8 cellular contexts compared by ENCODE assay signal in genomic region chr17:6413073-6413472, GRCh38. TPM values are rescaled to one million over a fixed set of nuclear protein-coding genes. Genes with fewer than 3 reads are reported as not detected.
A peak's percentile ranks its signal among the peaks of the same experiment; 100 is the strongest.
DNase-seq lines count a peak whose midpoint lies in the region; ATAC-seq and TF ChIP-seq lines count a peak whose summit lies in the region.

No MANE protein-coding gene starts in this region.

- H3K36me3 ChIP-seq in left ventricle myocardium inferior, result no peaks in the 10 kb centered on the region

- ATAC-seq in Right ventricle myocardium inferior (no peak), GM21390 (IDR thresholded peaks at IDR 0.05; ENCODE audit: unreplicated experiment) (no peak), GM18907 (IDR thresholded peaks at IDR 0.05; ENCODE audit: unreplicated experiment) (no peak)

- no peaks in the 10 kb centered on the region for H3K4me1 ChIP-seq in left ventricle myocardium inferior

- no peak overlapping the region for H3K4me3 ChIP-seq in left ventricle myocardium inferior

- peak; percentile 49 for TF ChIP-seq CTCF in left ventricle myocardium inferior (IDR thresholded peaks at IDR 0.05; ENCODE audit: borderline replicate concordance)

- intact Hi-C loops in left ventricle myocardium inferior (cut with micrococcal nuclease), result no loop called here
- intact Hi-C loops in Right ventricle myocardium inferior (cut with DNase I), result loop anchor here (10.0 kb wide), 1 partner anchor 348 kb away; no protein-coding TSS in a partner anchor

- H3K9me3 ChIP-seq in left ventricle myocardium inferior (replicated peaks), result no peaks in the 10 kb centered on the region

- H3K27me3 ChIP-seq in left ventricle myocardium inferior (ENCODE audit: low read depth), result peaks cover 54% of the 10 kb centered on the region

- no peak for DNase-seq in left ventricle myocardium inferior
- no peak for DNase-seq in Right ventricle myocardium inferior (ENCODE audit: missing footprints)
- peak; percentile 35 for DNase-seq in NCI-H2171 (lab: John Stamatoyannopoulos, UW)
- peak; percentile 77 for DNase-seq in astrocyte of the hippocampus (ENCODE audit: low read depth, low spot score)
- peak; percentile 25 for DNase-seq in midbrain (lab: John Stamatoyannopoulos, UW)
- no peak for DNase-seq in stimulated activated CD4-positive, alpha-beta T cell treated with anti-CD3 and anti-CD28 coated beads, Interleukin-2, amount 100 ng/mL, for 24 hours

- no peak overlapping the region for H3K27ac ChIP-seq in left ventricle myocardium inferior (replicated peaks)

RNA-seq across cellular contexts. Expression of gene AIPL1, which starts 21.8 kb away (rescaled TPM):
- total RNA-seq in left ventricle myocardium inferior, result not detected
- not detected for total RNA-seq in Right ventricle myocardium inferior

RNA-seq across cellular contexts. Expression of gene PIMREG, which starts 31.2 kb away (rescaled TPM):
- total RNA-seq in left ventricle myocardium inferior (0.19 TPM), Right ventricle myocardium inferior (0.60 TPM)

Comparison
In these comparisons a context has a peak if more than half of its experiments do, and no peak if none do; other contexts are left out.
1. DNase-seq: peak in NCI-H2171 (single experiment), astrocyte of the hippocampus (single experiment) and midbrain (single experiment); none in left ventricle myocardium inferior (single experiment), Right ventricle myocardium inferior (single experiment) and stimulated activated CD4-positive, alpha-beta T cell treated with anti-CD3 and anti-CD28 coated beads, Interleukin-2, amount 100 ng/mL, for 24 hours (0 of 2).